ENCODE assay signal across 19 cellular contexts in the genomic region with DNA sequence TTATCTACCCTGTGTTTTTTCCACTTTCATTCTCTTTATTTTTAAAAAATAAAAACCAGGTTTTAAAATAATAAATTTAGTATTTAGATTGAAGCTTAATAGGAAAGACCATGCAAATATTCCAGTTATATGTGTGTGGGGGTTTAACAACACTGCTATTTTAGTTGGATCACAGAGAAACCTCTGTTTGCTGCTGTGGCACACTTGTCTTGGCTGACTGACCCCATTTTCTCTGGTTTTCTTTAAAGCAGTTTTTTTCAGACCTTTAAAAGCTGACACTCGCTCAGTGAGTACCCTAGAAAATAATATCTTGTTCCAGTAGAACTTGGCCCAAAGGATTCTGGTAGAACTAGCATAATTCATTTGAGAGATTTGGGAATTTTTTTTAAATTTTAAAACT. TPM values are rescaled to one million over a fixed set of nuclear protein-coding genes. Genes with fewer than 3 reads are reported as not detected.
DNase-seq lines count a peak whose midpoint lies in the region; ATAC-seq and TF ChIP-seq lines count a peak whose summit lies in the region.
"Had no signal": no experiment of that assay in that cellular context is flagged by ENCODE, and none has a peak within 500 bp of the region (broad histone marks: within the 10 kb centered on the region; RNA-seq: fewer than 3 reads in every experiment).

No MANE protein-coding gene starts in this region.

- no peak for TF ChIP-seq CTCF in brain (conservative IDR thresholded peaks at IDR 0.05)
- no peak for TF ChIP-seq CTCF in endodermal cell (conservative IDR thresholded peaks at IDR 0.05)
- no peak for TF ChIP-seq CTCF in upper lobe of right lung (IDR thresholded peaks at IDR 0.05)

- intact Hi-C loops in sciatic nerve (cut with DNase I): no loop called here
- intact Hi-C loops in upper lobe of right lung (cut with DNase I): no loop called here

- H3K36me3 ChIP-seq in endodermal cell (ENCODE audit: control insufficient read depth, insufficient read depth, low read length) (no peaks in the 10 kb centered on the region), upper lobe of right lung (no peaks in the 10 kb centered on the region)
- H3K36me3 ChIP-seq: BE2C had no signal

- H3K4me3 ChIP-seq in endodermal cell (ENCODE audit: low read length): no peak overlapping the region
- no peak overlapping the region for H3K4me3 ChIP-seq in upper lobe of right lung

- no peaks in the 10 kb centered on the region for H3K27me3 Mint-ChIP-seq in brain
- H3K27me3 Mint-ChIP-seq in endodermal cell (ENCODE audit: insufficient read depth): no peaks in the 10 kb centered on the region

- H3K4me3 Mint-ChIP-seq in brain: peak overlapping the region in 1 of 5 experiments; percentile 23
- H3K4me3 Mint-ChIP-seq in endodermal cell: no peak overlapping the region
- H3K4me3 Mint-ChIP-seq: CD14-positive monocyte had no signal

- DNase-seq in sciatic nerve (ENCODE audit: low spot score): no peak
- no peak for DNase-seq in endodermal cell
- no peak for DNase-seq in upper lobe of right lung
- no peak for DNase-seq in NCI-H774 (lab: John Stamatoyannopoulos, UW)
- no peak for DNase-seq in NCI-H2171 treated with DMSO at 0.1 percent for 48 hours (lab: John Stamatoyannopoulos, UW)
- DNase-seq: BE2C, Karpas-422, NCI-H1092, NCI-H1436, NCI-H187, NCI-H2081 treated with DMSO at 0.1 percent for 48 hours, NCI-H524, NCI-H748 treated with DMSO at 0.1 percent for 48 hours, SIG-M5, SK-N-SH had no signal

- H3K4me1 ChIP-seq in endodermal cell (ENCODE audit: control insufficient read depth, insufficient read depth, low read length): no peaks in the 10 kb centered on the region
- no peaks in the 10 kb centered on the region for H3K4me1 ChIP-seq in upper lobe of right lung

- H3K36me3 Mint-ChIP-seq in brain (peaks cover 7% of the 10 kb centered on the region), endodermal cell (ENCODE audit: low read depth) (no peaks in the 10 kb centered on the region)

- ATAC-seq in sciatic nerve (peak; percentile 46), upper lobe of right lung (no peak)
- ATAC-seq: HepG2 had no signal

- H3K27ac ChIP-seq in layer of hippocampus (ENCODE audit: low read depth, low read length): peak overlapping the region; percentile 71
- H3K27ac ChIP-seq in endodermal cell (ENCODE audit: low read depth, low read length): no peak overlapping the region
- no peak overlapping the region for H3K27ac ChIP-seq in upper lobe of right lung

- H3K27me3 ChIP-seq in layer of hippocampus (ENCODE audit: control insufficient read depth, insufficient read depth, low read length): no peaks in the 10 kb centered on the region
- H3K27me3 ChIP-seq in endodermal cell (ENCODE audit: control insufficient read depth, insufficient read depth, low read length, poor library complexity, severe bottlenecking): no peaks in the 10 kb centered on the region
- H3K27me3 ChIP-seq in upper lobe of right lung: no peaks in the 10 kb centered on the region
- H3K27me3 ChIP-seq: BE2C had no signal

- no peak overlapping the region for H3K9ac ChIP-seq in endodermal cell (ENCODE audit: extremely low read depth, low read length, poor library complexity, severe bottlenecking)
- H3K9ac ChIP-seq: SK-N-SH had no signal

- H3K4me1 Mint-ChIP-seq in brain (peaks cover 37% of the 10 kb centered on the region), endodermal cell (no peaks in the 10 kb centered on the region)

- H3K9me3 Mint-ChIP-seq in brain: no peaks in the 10 kb centered on the region
- no peaks in the 10 kb centered on the region for H3K9me3 Mint-ChIP-seq in endodermal cell
- H3K9me3 Mint-ChIP-seq: CD14-positive monocyte had no signal

- H3K27ac Mint-ChIP-seq in brain (peak overlapping the region in 3 of 5 experiments; percentile 40 to 67 (median 64)), endodermal cell (no peak overlapping the region)
- H3K27ac Mint-ChIP-seq: CD14-positive monocyte had no signal

- 88% methylated on average over 1 of the region's 1 CpG; no CpG with 5 or more reads in 1 of the 2 experiments for WGBS in endodermal cell (ENCODE audit: insufficient coverage in 1 of 2, insufficient read length in 1 of 2), 2 experiments

- H3K9me3 ChIP-seq in endodermal cell (ENCODE audit: control insufficient read depth, low read length) (no peaks in the 10 kb centered on the region), upper lobe of right lung (no peaks in the 10 kb centered on the region)
- H3K9me3 ChIP-seq: BE2C, SK-N-SH had no signal

RNA-seq across cellular contexts. Expression of gene ACER3, which starts 31.6 kb away (rescaled TPM):
- 6.4 TPM for polyA plus RNA-seq in brain (ENCODE audit: insufficient read depth, low read depth, low replicate concordance)
- total RNA-seq in sciatic nerve (56.7 TPM), endodermal cell (10 to 100 TPM; 18.5 to 23.2 TPM), upper lobe of right lung (42.2 TPM)
- polyA plus RNA-seq in endodermal cell (2013, experiment 1 of 2): 10.0 TPM
- polyA plus RNA-seq in endodermal cell (2013, experiment 2 of 2): 10.6 TPM
